In the genomic region with DNA sequence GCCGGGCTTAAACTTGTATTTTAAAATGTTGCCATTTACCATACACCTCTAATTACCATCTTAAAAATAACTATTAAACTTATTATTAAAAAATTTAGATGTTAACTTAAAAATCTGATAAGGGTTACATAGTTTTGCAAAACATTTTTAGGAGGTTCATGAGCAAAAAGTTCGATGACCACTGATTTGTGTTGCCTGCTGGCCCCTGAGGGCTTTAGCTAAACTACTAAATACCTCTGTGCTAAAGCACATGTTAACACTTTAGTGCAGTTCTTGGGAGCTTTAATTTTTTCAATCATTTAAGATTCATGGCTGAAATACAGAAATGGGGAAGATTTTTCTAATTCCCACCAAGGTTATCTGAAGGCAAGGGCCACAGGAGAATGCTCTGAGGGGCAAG, we compare ENCODE assay signal across 26 cellular contexts.
"Had no signal": no experiment of that assay in that cellular context is flagged by ENCODE, and none has a peak within 500 bp of the region (broad histone marks: within the 10 kb centered on the region; RNA-seq: fewer than 3 reads in every experiment).

No MANE protein-coding gene starts in this region.

- H3K4me3 ChIP-seq: ascending aorta, breast epithelium, cardiac muscle cell, colonic mucosa, dorsolateral prefrontal cortex had no signal

- H3K27me3 ChIP-seq: ascending aorta, breast epithelium, cardiac muscle cell, colonic mucosa, dorsolateral prefrontal cortex had no signal

- DNase-seq: activated CD4-positive, alpha-beta T cell treated with anti-CD3 and anti-CD28 coated beads for 48 hours; activated CD4-positive, alpha-beta T cell treated with anti-CD3 and anti-CD28 coated beads, Interleukin-2, amount 50 U/mL, for 1 hour; activated CD4-positive, alpha-beta T cell treated with anti-CD3 and anti-CD28 coated beads, Interleukin-2, amount 50 U/mL, for 48 hours; activated CD8-positive, alpha-beta memory T cell treated with anti-CD3 and anti-CD28 coated beads for 24 hours; activated CD8-positive, alpha-beta T cell treated with anti-CD3 and anti-CD28 coated beads for 36 hours; activated effector memory CD4-positive, alpha-beta T cell treated with Interleukin-2 at 50 U/mL for 16 hours; activated gamma-delta T cell treated with Interleukin-2 at 50 U/mL for 16 hours; activated naive CD4-positive, alpha-beta T cell treated with anti-CD3 and anti-CD28 coated beads, Interleukin-2, amount 50 U/mL, for 16 hours; activated naive CD4-positive, alpha-beta T cell treated with Interleukin-2 at 50 U/mL for 16 hours; activated naive CD8-positive, alpha-beta T cell treated with anti-CD3 and anti-CD28 coated beads, Interleukin-2, amount 50 U/mL, for 24 hours; activated T-cell treated with anti-CD3 and anti-CD28 coated beads, Interleukin-2, amount 50 U/mL, for 4 hours; central memory CD4-positive, alpha-beta T cell; cerebellar nuclear complex; colonic mucosa; dorsolateral prefrontal cortex; effector memory CD4-positive, alpha-beta T cell; endodermal cell; foreskin fibroblast; head of caudate nucleus; T-helper 2 cell had no signal

- H3K36me3 ChIP-seq: ascending aorta, breast epithelium, cardiac muscle cell, colonic mucosa had no signal

- H3K27ac ChIP-seq: ascending aorta, breast epithelium, cardiac muscle cell, colonic mucosa, dorsolateral prefrontal cortex, VCaP had no signal

- H3K9me3 ChIP-seq: ascending aorta, breast epithelium, colonic mucosa had no signal

- H3K4me1 ChIP-seq: breast epithelium, colonic mucosa had no signal

- ATAC-seq: activated CD8-positive, alpha-beta T cell treated with anti-CD3 and anti-CD28 coated beads for 36 hours; activated naive CD8-positive, alpha-beta T cell treated with anti-CD3 and anti-CD28 coated beads, Interleukin-2, amount 50 U/mL, for 24 hours; activated T-cell treated with anti-CD3 and anti-CD28 coated beads, Interleukin-2, amount 50 U/mL, for 4 hours; activated T-helper 17 cell treated with anti-CD3 and anti-CD28 coated beads, Interleukin-2, amount 50 U/mL, for 72 hours; esophagus mucosa had no signal
